8 cellular contexts compared by ENCODE assay signal in the genomic region with DNA sequence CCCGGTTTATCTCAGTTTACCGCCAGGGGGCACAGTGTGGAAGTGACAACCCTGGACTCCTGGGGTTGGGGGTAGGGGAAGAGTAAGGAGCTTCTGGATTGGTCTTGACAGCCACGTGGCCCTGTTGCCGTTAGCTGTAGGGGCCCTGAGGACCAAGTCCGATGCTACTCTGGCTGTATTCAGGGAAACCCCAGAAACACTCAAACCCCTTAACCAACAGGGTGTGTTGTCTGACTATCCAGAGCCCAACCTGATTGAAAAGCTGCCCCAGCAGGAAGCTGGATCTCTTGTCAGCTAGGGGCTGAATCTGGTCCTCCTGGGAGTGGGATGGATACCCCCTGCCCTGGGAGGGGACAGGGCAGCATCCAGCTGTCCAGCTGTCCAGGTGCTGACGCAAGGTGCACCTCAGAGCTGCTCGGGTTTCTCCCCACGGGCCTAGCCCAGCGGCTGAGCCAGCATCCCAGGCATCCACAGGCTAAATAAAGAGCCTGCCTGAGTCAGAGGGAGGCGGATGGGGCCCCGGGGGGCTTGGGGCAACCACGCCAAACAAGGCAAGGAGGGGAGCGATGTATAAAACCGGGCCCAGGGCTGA. TPM values are rescaled to one million over a fixed set of nuclear protein-coding genes. Genes with fewer than 3 reads are reported as not detected.
DNase-seq lines count a peak whose midpoint lies in the region; ATAC-seq and TF ChIP-seq lines count a peak whose summit lies in the region.

No MANE protein-coding gene starts in this region.

- H3K9me2 ChIP-seq in PC-3 (replicated peaks; ENCODE audit: low read length), result no peaks in the 10 kb centered on the region

- no peak overlapping the region for H3K4me3 ChIP-seq in PC-3 (ENCODE audit: low read length)
- no peak overlapping the region for H3K4me3 ChIP-seq in prostate gland

- CTCF ChIA-PET in PC-3 (lab: Charles Lee), result interaction anchor here (0.5 to 2.4 kb wide), 8 partner anchors 11 to 40 kb away, joined by 3 to 47 read pairs (median 6); no protein-coding TSS in a partner anchor

- H3K9ac ChIP-seq in PC-3 (ENCODE audit: low read length), result no peak overlapping the region

- H3K27ac ChIP-seq in PC-3 (ENCODE audit: low read length) (no peak overlapping the region), foreskin keratinocyte (no peak overlapping the region), prostate gland (no peak overlapping the region)

- peak; percentile 67 for DNase-seq in Daoy (ENCODE audit: low read depth)
- peak; percentile 59 for DNase-seq in PC-3
- DNase-seq in activated T-cell treated with anti-CD3 and anti-CD28 coated beads, Interleukin-2, amount 50 U/mL, for 48 hours, result peak; percentile 76 to 77
- DNase-seq in foreskin keratinocyte, result peak in 1 of 2 donors; percentile 43
- DNase-seq in prostate gland (ENCODE audit: low spot score), result no peak

- H3K36me3 ChIP-seq in PC-3 (ENCODE audit: low read depth, low read length) (no peaks in the 10 kb centered on the region), prostate gland (no peaks in the 10 kb centered on the region)

- ATAC-seq in HG03432 (IDR thresholded peaks at IDR 0.05; ENCODE audit: unreplicated experiment) (peak; percentile 15), PC-3 (no peak), foreskin keratinocyte (peak; percentile 7), GM21447 (IDR thresholded peaks at IDR 0.05; ENCODE audit: unreplicated experiment) (no peak), GM21526 (IDR thresholded peaks at IDR 0.05; ENCODE audit: low FRiP score, unreplicated experiment) (no peak)

- H3K79me2 ChIP-seq in PC-3 (ENCODE audit: low read length), result peaks cover 16% of the 10 kb centered on the region

- H3K9me3 ChIP-seq in PC-3 (ENCODE audit: low read length) (no peaks in the 10 kb centered on the region), prostate gland (no peaks in the 10 kb centered on the region)

- intact Hi-C loops in PC-3 (cut with micrococcal nuclease), result loop anchor here (1.0 to 5.0 kb wide), 2 partner anchors 35 to 108 kb away; a partner anchor contains a TSS
- intact Hi-C loops in prostate gland (cut with DNase I), result loop anchor here (5.0 kb wide), 1 partner anchor 33 kb away; no protein-coding TSS in a partner anchor

- H3K4me1 ChIP-seq in PC-3 (ENCODE audit: insufficient read depth, low read length), result peaks cover 21% of the 10 kb centered on the region
- no peaks in the 10 kb centered on the region for H3K4me1 ChIP-seq in foreskin keratinocyte
- peaks cover 12% of the 10 kb centered on the region for H3K4me1 ChIP-seq in prostate gland (replicated peaks)

- POLR2A ChIA-PET in PC-3 (lab: Charles Lee; ENCODE audit: unreplicated experiment), result interaction anchor here (0.6 to 0.7 kb wide), 3 partner anchors 14 to 502 kb away, joined by 3 to 4 read pairs (median 3); no protein-coding TSS in a partner anchor

- BruUV-seq in PC-3 (replicated peaks; lab: Mats Ljungman, UMichigan), result no TSS peak

- no peaks in the 10 kb centered on the region for H3F3A ChIP-seq in PC-3 (ENCODE audit: low read length, unreplicated experiment)

- no peak overlapping the region for H2AFZ ChIP-seq in PC-3 (ENCODE audit: low read length)

- H3K27me3 ChIP-seq in PC-3 (ENCODE audit: low read length), result no peaks in the 10 kb centered on the region
- H3K27me3 ChIP-seq in foreskin keratinocyte, result peaks cover 46% of the 10 kb centered on the region
- no peaks in the 10 kb centered on the region for H3K27me3 ChIP-seq in prostate gland (replicated peaks; ENCODE audit: insufficient read depth)

- TF ChIP-seq CTCF in PC-3 (conservative IDR thresholded peaks at IDR 0.05; ENCODE audit: low read depth, low read length) (peak; percentile 74), foreskin keratinocyte (conservative IDR thresholded peaks at IDR 0.05) (peak; percentile 70), prostate gland (IDR thresholded peaks at IDR 0.05) (peak in 3 of 4 experiments; percentile 43 to 51 (median 44))

- WGBS in prostate gland, result 29% methylated on average over 14 of the region's 14 CpGs

- H3K4me2 ChIP-seq in PC-3 (ENCODE audit: low read length), result no peak overlapping the region

- TF ChIP-seq POLR2A in prostate gland (IDR thresholded peaks at IDR 0.05), result no peak

- H4K20me1 ChIP-seq in PC-3 (ENCODE audit: low read length), result no peaks in the 10 kb centered on the region

RNA-seq across cellular contexts. Expression of a gene that starts 3.1 kb away (rescaled TPM):
- total RNA-seq in Daoy (2014; rRNA removed; shearing (Covaris generic)), result 30.0 and 47.6 TPM in 2 replicates
- 78.1 and 85.7 TPM in 2 replicates for total RNA-seq in PC-3 (2014; rRNA removed)
- 55.4 and 62.6 TPM in 2 replicates for total RNA-seq in foreskin keratinocyte
- 64.7 and 74.8 TPM in 2 replicates for polyA plus RNA-seq in foreskin keratinocyte
- total RNA-seq in prostate gland, result 10 to 100 TPM; 41.2 to 53.8 TPM

RNA-seq across cellular contexts. Expression of a gene that starts 18.7 kb away (rescaled TPM):
- 0.42 TPM in 1 of 2 replicates, not detected in the other for total RNA-seq in Daoy (2014; rRNA removed; shearing (Covaris generic))
- total RNA-seq in PC-3 (2014; rRNA removed) (0.11 TPM in 1 of 2 replicates, not detected in the other), foreskin keratinocyte (not detected in 2 replicates), prostate gland (under 1 TPM; 0.09 to 0.45 TPM)
- polyA plus RNA-seq in foreskin keratinocyte, result not detected in 2 replicates

RNA-seq across cellular contexts. Expression of a gene that starts 48.0 kb away (rescaled TPM):
- total RNA-seq in Daoy (2014; rRNA removed; shearing (Covaris generic)), result 51.1 and 69.0 TPM in 2 replicates
- total RNA-seq in PC-3 (2014; rRNA removed) (139 and 210 TPM in 2 replicates), foreskin keratinocyte (93.1 and 105 TPM in 2 replicates), prostate gland (100 to 1,000 TPM; 150 to 819 TPM)
- polyA plus RNA-seq in foreskin keratinocyte, result 117 and 130 TPM in 2 replicates

RNA-seq across cellular contexts. Expression of a gene that starts 48.2 kb away (rescaled TPM):
- total RNA-seq in Daoy (2014; rRNA removed; shearing (Covaris generic)), result 2.4 and 2.5 TPM in 2 replicates
- 1.1 and 5.2 TPM in 2 replicates for total RNA-seq in PC-3 (2014; rRNA removed)
- total RNA-seq in foreskin keratinocyte, result 1.0 and 1.2 TPM in 2 replicates
- 1.2 and 1.3 TPM in 2 replicates for polyA plus RNA-seq in foreskin keratinocyte
- 10 to 100 TPM in 1 of 2 donors, 1 to 10 TPM in 1; 5.7 to 11.5 TPM for total RNA-seq in prostate gland

Comparison
In these comparisons a context has a peak if more than half of its experiments do, and no peak if none do; other contexts are left out.
1. ATAC-seq: peak in HG03432 (single experiment) and foreskin keratinocyte (single experiment); none in PC-3 (single experiment), GM21447 (single experiment) and GM21526 (single experiment).
2. Peak in every context shown above with its lines, with median percentiles within 50 percentile points of each other: CTCF ChIP-seq.